1 cellular context compared by ENCODE assay signal in genomic region chr6:170280689-170281045, GRCh38.
TF ChIP-seq lines count a peak whose summit lies in the region.

No MANE protein-coding gene starts in this region.

TF ChIP-seq in SK-N-SH treated with all-trans-retinoic acid at 6 μM for 48 hours, 23 proteins besides CTCF, POLR2A, EP300 and RAD21 (continued from another document):
- TF ChIP-seq POU6F1 (CRISPR knock-in tag; IDR thresholded peaks at IDR 0.05; ENCODE audit: borderline replicate concordance, low read depth) (no peak), TOX (CRISPR knock-in tag; IDR thresholded peaks at IDR 0.05; ENCODE audit: borderline replicate concordance) (no peak), ESRRG (CRISPR knock-in tag; IDR thresholded peaks at IDR 0.05) (no peak), PPARA (CRISPR knock-in tag; IDR thresholded peaks at IDR 0.05; ENCODE audit: borderline replicate concordance) (no peak)
